Comparison of ENCODE assay signal across 1 cellular context in genomic region chr14:60515696-60516284, GRCh38.
TF ChIP-seq lines count a peak whose summit lies in the region.

No MANE protein-coding gene starts in this region.

TF ChIP-seq in WTC11, 78 proteins besides CTCF, POLR2A, EP300 and RAD21 (continued from another document):
- peak; percentile 42; the same call in 1 of the 2 replicates for TF ChIP-seq HMGXB4 (CRISPR knock-in tag; IDR thresholded peaks at IDR 0.05)
- TF ChIP-seq PRDM15 (CRISPR knock-in tag; IDR thresholded peaks at IDR 0.05), result no peak
- TF ChIP-seq JAZF1 (CRISPR knock-in tag; IDR thresholded peaks at IDR 0.05), result no peak
- TF ChIP-seq ESRRA (CRISPR knock-in tag; IDR thresholded peaks at IDR 0.05; ENCODE audit: borderline replicate concordance), result peak; percentile 23; the same call in 1 of the 2 replicates
- peak; percentile 85 for TF ChIP-seq FOXP4 (CRISPR knock-in tag; IDR thresholded peaks at IDR 0.05)
- no peak for TF ChIP-seq KAT7 (CRISPR knock-in tag; IDR thresholded peaks at IDR 0.05; ENCODE audit: borderline replicate concordance)
- 0 out of 2 replicates have a peak, but pooled peaks have one; percentile 70 for TF ChIP-seq ZNF512 (CRISPR knock-in tag; IDR thresholded peaks at IDR 0.05; ENCODE audit: borderline replicate concordance)
- TF ChIP-seq ZNF281 (CRISPR knock-in tag; IDR thresholded peaks at IDR 0.05), result no peak
- no peak for TF ChIP-seq CBFB (CRISPR knock-in tag; IDR thresholded peaks at IDR 0.05; ENCODE audit: low read depth)
- no peak for TF ChIP-seq ZNF532 (CRISPR knock-in tag; IDR thresholded peaks at IDR 0.05; ENCODE audit: borderline replicate concordance)
- TF ChIP-seq MAX (CRISPR knock-in tag; IDR thresholded peaks at IDR 0.05), result peak; percentile 24; the same call in 1 of the 2 replicates
- no peak for TF ChIP-seq E2F1 (CRISPR knock-in tag; IDR thresholded peaks at IDR 0.05)
- TF ChIP-seq RORB (CRISPR knock-in tag; IDR thresholded peaks at IDR 0.05), result no peak
- TF ChIP-seq ETV6 (CRISPR knock-in tag; IDR thresholded peaks at IDR 0.05), result peak; percentile 80
- TF ChIP-seq USF1 (CRISPR knock-in tag; IDR thresholded peaks at IDR 0.05), result no peak
- no peak for TF ChIP-seq GTF2I (CRISPR knock-in tag; conservative IDR thresholded peaks at IDR 0.05)
- no peak for TF ChIP-seq TCF7 (CRISPR knock-in tag; IDR thresholded peaks at IDR 0.05; ENCODE audit: low read depth)
- TF ChIP-seq CREB1 (CRISPR knock-in tag; IDR thresholded peaks at IDR 0.05), result no peak
- no peak for TF ChIP-seq SP1 (CRISPR knock-in tag; conservative IDR thresholded peaks at IDR 0.05)
- TF ChIP-seq AFF4 (CRISPR knock-in tag; IDR thresholded peaks at IDR 0.05; ENCODE audit: borderline replicate concordance), result no peak
- TF ChIP-seq USF2 (CRISPR knock-in tag; IDR thresholded peaks at IDR 0.05), result no peak
- no peak for TF ChIP-seq SMAD4 (CRISPR knock-in tag; IDR thresholded peaks at IDR 0.05)
- no peak for TF ChIP-seq EMX1 (CRISPR knock-in tag; IDR thresholded peaks at IDR 0.05)
- TF ChIP-seq GABPB1 (CRISPR knock-in tag; IDR thresholded peaks at IDR 0.05), result no peak
- TF ChIP-seq ATF1 (CRISPR knock-in tag; IDR thresholded peaks at IDR 0.05), result no peak
- TF ChIP-seq OVOL2 (CRISPR knock-in tag; IDR thresholded peaks at IDR 0.05; ENCODE audit: borderline replicate concordance), result no peak
- no peak for TF ChIP-seq SOX15 (CRISPR knock-in tag; IDR thresholded peaks at IDR 0.05)
- TF ChIP-seq NR3C1 (CRISPR knock-in tag; conservative IDR thresholded peaks at IDR 0.05; ENCODE audit: low read depth), result no peak
